Comparison of ENCODE assay signal across 8 cellular contexts in the genomic region with DNA sequence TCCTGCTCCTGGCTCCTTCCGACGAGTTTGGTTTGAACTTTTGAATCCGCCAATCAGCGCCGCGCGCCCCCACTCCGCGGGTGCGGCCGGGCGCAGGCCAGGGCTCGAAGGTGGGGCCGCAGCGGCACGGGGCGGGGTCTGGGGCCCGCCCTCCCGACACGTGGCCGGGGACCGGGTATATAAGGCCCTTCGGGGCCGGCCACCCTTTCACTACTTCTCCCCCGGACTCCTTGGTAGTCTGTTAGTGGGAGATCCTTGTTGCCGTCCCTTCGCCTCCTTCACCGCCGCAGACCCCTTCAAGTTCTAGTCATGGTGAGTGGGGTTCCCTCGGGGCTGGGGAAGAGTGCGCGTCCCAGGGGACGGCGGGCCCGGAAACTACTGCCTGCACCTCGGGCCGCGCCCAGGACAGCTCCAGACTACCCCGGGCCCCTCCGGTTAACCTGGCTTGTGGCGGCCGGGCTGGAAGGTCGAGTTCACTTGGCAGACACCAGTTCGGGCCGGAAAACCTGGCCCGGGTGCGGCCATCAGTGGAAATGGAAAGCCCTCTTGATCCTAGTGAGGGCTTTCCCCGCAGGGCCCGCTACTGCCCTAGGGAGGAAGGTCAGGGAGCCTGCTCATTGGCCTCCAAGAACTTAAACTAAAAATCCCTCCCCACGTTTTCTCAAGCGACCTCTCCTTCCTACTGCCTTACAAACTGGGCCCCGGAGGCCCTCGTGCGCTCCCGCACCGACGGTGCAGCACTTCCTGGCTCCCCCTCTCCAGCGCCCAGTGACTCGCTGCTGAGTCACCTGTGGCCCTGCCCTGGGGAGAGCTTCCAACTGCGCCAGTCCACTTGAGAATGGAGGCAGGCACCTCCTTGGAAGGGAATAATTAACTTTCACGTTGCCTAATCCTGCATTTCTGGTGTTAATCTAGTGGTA. TPM values are rescaled to one million over a fixed set of nuclear protein-coding genes. Genes with fewer than 3 reads are reported as not detected.
DNase-seq lines count a peak whose midpoint lies in the region; TF ChIP-seq lines count a peak whose summit lies in the region.

TUBA1C (plus strand) TSS at position 210 of the 920 bp plus-strand sequence; CDS start at position 310, 100 bp downstream.

- H3K27me3 ChIP-seq in SK-N-SH (ENCODE audit: insufficient read depth), result no peaks in the 10 kb centered on the region
- H3K27me3 ChIP-seq in osteoblast (ENCODE audit: insufficient read depth, low read length), result no peaks in the 10 kb centered on the region
- H3K27me3 ChIP-seq in testis, result no peaks in the 10 kb centered on the region

- no peak for TF ChIP-seq POLR2A in testis (IDR thresholded peaks at IDR 0.05)

- peak within 1 kb of the TSS; percentile 61 for H3K9ac ChIP-seq in SK-N-SH

- H3K27ac ChIP-seq in SK-N-SH (ENCODE audit: low read depth in 2 of 2, low read length in 1 of 2), result peak within 1 kb of the TSS in 1 of 2 experiments; percentile 83; a peak in 2 of 4 replicates
- H3K27ac ChIP-seq in osteoblast (ENCODE audit: low read depth, low read length), result peak within 1 kb of the TSS; percentile 95
- peak within 1 kb of the TSS; percentile 61 to 94 for H3K27ac ChIP-seq in testis

- CTCF ChIA-PET in HEK293T (lab: Yijun Ruan, JAX), result interaction anchor here (0.6 to 0.7 kb wide), 2 partner anchors 14 to 181 kb away, joined by 5 read pairs; no protein-coding TSS in a partner anchor
- CTCF ChIA-PET in SK-N-SH (lab: Yijun Ruan, JAX), result interaction anchor here (2.5 kb wide), 1 partner anchor 77 kb away, joined by 12 read pairs; no protein-coding TSS in a partner anchor

- H3K27me3 Mint-ChIP-seq in activated naive CD4-positive, alpha-beta T cell treated with anti-CD3 and anti-CD28 coated beads, Interleukin-2, amount 50 U/mL, for 24 hours, result no peaks in the 10 kb centered on the region

- no peaks in the 10 kb centered on the region for H3K9me3 ChIP-seq in SK-N-SH
- no peaks in the 10 kb centered on the region for H3K9me3 ChIP-seq in osteoblast (ENCODE audit: low read depth, low read length)
- H3K9me3 ChIP-seq in testis, result no peaks in the 10 kb centered on the region

- POLR2A ChIA-PET in HEK293T (lab: Yijun Ruan, JAX), result interaction anchor here (0.5 to 4.1 kb wide), 18 partner anchors 10 to 268 kb away, joined by 3 to 16 read pairs (median 4); partner anchors contain the start of genes PRPH, SPATS2, TROAP and TUBA1B
- POLR2A ChIA-PET in SK-N-SH (lab: Yijun Ruan, JAX), result no interaction called here

- H4K20me1 ChIP-seq in SK-N-SH (ENCODE audit: insufficient read depth) (no peaks in the 10 kb centered on the region), osteoblast (ENCODE audit: insufficient read depth, low read length) (peaks cover 39% of the 10 kb centered on the region)

- 65% methylated on average over 46 of the region's 61 CpGs for WGBS in SK-N-SH (ENCODE audit: low lambda C conversion rate)
- 2% methylated on average over 60 to 61 of the region's 61 CpGs for WGBS in testis, 2 donors

- TF ChIP-seq RAD21 in SK-N-SH (IDR thresholded peaks at IDR 0.05; ENCODE audit: low read length), result no peak

- TF ChIP-seq CTCF in SK-N-SH (IDR thresholded peaks at IDR 0.05) (no peak), osteoblast (IDR thresholded peaks at IDR 0.05; ENCODE audit: extremely low read depth, low read depth, low read length) (peak; percentile 19), testis (IDR thresholded peaks at IDR 0.05) (no peak)

- TF ChIP-seq EP300 in SK-N-SH (IDR thresholded peaks at IDR 0.05; ENCODE audit: borderline replicate concordance in 1 of 2, low read depth in 1 of 2, low read length in 1 of 2), result peak in 1 of 2 experiments; percentile 66; a peak in 1 of 4 replicates

- peak within 1 kb of the TSS; percentile 99 for H3K27ac Mint-ChIP-seq in activated naive CD4-positive, alpha-beta T cell treated with anti-CD3 and anti-CD28 coated beads, Interleukin-2, amount 50 U/mL, for 24 hours

- DNase-seq in GM03348 (ENCODE audit: low spot score) (peak; percentile 99), HEK293T (ENCODE audit: extremely low spot score) (peak; percentile 98), MV-4-11 (lab: John Stamatoyannopoulos, UW) (peak; percentile 88), SK-N-SH (no peak), glomerular visceral epithelial cell (ENCODE audit: extremely low spot score) (peak; percentile 98), osteoblast (ENCODE audit: insufficient read length, low spot score, missing footprints) (peak; percentile 98), testis (peak; percentile 94)

- H2AFZ ChIP-seq in SK-N-SH (ENCODE audit: low read depth), result peak within 1 kb of the TSS; percentile 76
- H2AFZ ChIP-seq in osteoblast (ENCODE audit: low read length), result peak within 1 kb of the TSS; percentile 82

- H3K4me1 ChIP-seq in SK-N-SH (ENCODE audit: control insufficient read depth in 1 of 2, insufficient read depth in 2 of 2, low read depth in 1 of 2, low read length in 1 of 2), result peaks cover 0 to 38% of the 10 kb centered on the region in 2 experiments; a peak in 2 of 4 replicates
- peaks cover 62% of the 10 kb centered on the region for H3K4me1 ChIP-seq in osteoblast (ENCODE audit: insufficient read depth, low read length)
- H3K4me1 ChIP-seq in testis, result peaks cover 22% of the 10 kb centered on the region

- intact Hi-C loops in testis (cut with DNase I; ENCODE audit: low total_unique reads), result no loop called here

- H3K9me2 ChIP-seq in SK-N-SH, result no peaks in the 10 kb centered on the region

- H3K9me3 Mint-ChIP-seq in activated naive CD4-positive, alpha-beta T cell treated with anti-CD3 and anti-CD28 coated beads, Interleukin-2, amount 50 U/mL, for 24 hours, result no peaks in the 10 kb centered on the region

- no peak within 1 kb of the TSS for H3K4me3 ChIP-seq in SK-N-SH (ENCODE audit: low read depth in 2 of 2, low read length in 1 of 2)
- peak within 1 kb of the TSS; percentile 98 for H3K4me3 ChIP-seq in osteoblast (ENCODE audit: insufficient read depth, low read length)
- peak within 1 kb of the TSS; percentile 79 to 81 for H3K4me3 ChIP-seq in testis

- peak within 1 kb of the TSS; percentile 43; the same call in 1 of the 2 replicates for H3K4me2 ChIP-seq in SK-N-SH
- H3K4me2 ChIP-seq in osteoblast (ENCODE audit: insufficient read depth, low read length), result peak within 1 kb of the TSS; percentile 92

- peak within 1 kb of the TSS; percentile 98 for H3K4me3 Mint-ChIP-seq in activated naive CD4-positive, alpha-beta T cell treated with anti-CD3 and anti-CD28 coated beads, Interleukin-2, amount 50 U/mL, for 24 hours

- peaks cover 55% of the 10 kb centered on the region for H3F3A ChIP-seq in SK-N-SH (replicated peaks; ENCODE audit: insufficient read depth)

- H3K79me2 ChIP-seq in SK-N-SH (ENCODE audit: insufficient read depth) (no peaks in the 10 kb centered on the region), osteoblast (ENCODE audit: insufficient read depth, low read length) (peaks cover 53% of the 10 kb centered on the region)

- H3K4me1 Mint-ChIP-seq in activated naive CD4-positive, alpha-beta T cell treated with anti-CD3 and anti-CD28 coated beads, Interleukin-2, amount 50 U/mL, for 24 hours, result peaks cover 23% of the 10 kb centered on the region

- H3K36me3 Mint-ChIP-seq in activated naive CD4-positive, alpha-beta T cell treated with anti-CD3 and anti-CD28 coated beads, Interleukin-2, amount 50 U/mL, for 24 hours, result peaks cover 11% of the 10 kb centered on the region

- H3K36me3 ChIP-seq in SK-N-SH (replicated peaks in 1 of 2; ENCODE audit: control insufficient read depth in 1 of 2, insufficient read depth in 2 of 2, low read length in 1 of 2) (no peaks in the 10 kb centered on the region), osteoblast (ENCODE audit: insufficient read depth, low read length) (peaks cover 23% of the 10 kb centered on the region), testis (ENCODE audit: low read depth, missing control alignments) (no peaks in the 10 kb centered on the region)

TF ChIP-seq in HEK293T, 16 proteins besides CTCF, POLR2A, EP300 and RAD21 (continues in another document):
- TF ChIP-seq NFRKB (IDR thresholded peaks at IDR 0.05) (no peak), LEF1 (IDR thresholded peaks at IDR 0.05; ENCODE audit: borderline replicate concordance) (peak; percentile 59; the same call in 1 of the 2 replicates), ZNF384 (IDR thresholded peaks at IDR 0.05) (no peak), SP1 (IDR thresholded peaks at IDR 0.05) (no peak; the same call in 1 of the 2 replicates), BHLHE40 (IDR thresholded peaks at IDR 0.05; ENCODE audit: borderline replicate concordance) (no peak), HDGF (IDR thresholded peaks at IDR 0.05; ENCODE audit: borderline replicate concordance) (no peak), SUZ12 (IDR thresholded peaks at IDR 0.05) (no peak), FOXK2 (IDR thresholded peaks at IDR 0.05) (no peak), TARDBP (IDR thresholded peaks at IDR 0.05) (no peak), FOXA1 (IDR thresholded peaks at IDR 0.05) (no peak)

TF ChIP-seq in SK-N-SH, 30 proteins besides CTCF, POLR2A, EP300 and RAD21 (continues in another document):
- peak; percentile 50 for TF ChIP-seq YY1 (IDR thresholded peaks at IDR 0.05; ENCODE audit: low read depth)
- TF ChIP-seq TAF1 (IDR thresholded peaks at IDR 0.05; ENCODE audit: borderline replicate concordance, low read depth, low read length), result peak; percentile 56; the same call in 1 of the 2 replicates
- no peak for TF ChIP-seq CHD2 (IDR thresholded peaks at IDR 0.05; ENCODE audit: low read length, partially characterized antibody)
- TF ChIP-seq RCOR1 (IDR thresholded peaks at IDR 0.05; ENCODE audit: low read length), result no peak
- peak; percentile 52 for TF ChIP-seq GABPA (IDR thresholded peaks at IDR 0.05; ENCODE audit: low read depth)
- TF ChIP-seq ELF1 (IDR thresholded peaks at IDR 0.05), result peak; percentile 81
- peak; percentile 90 for TF ChIP-seq JUND (IDR thresholded peaks at IDR 0.05)
- TF ChIP-seq FOXJ3 (CRISPR knock-in tag; IDR thresholded peaks at IDR 0.05), result no peak
- no peak for TF ChIP-seq RFX5 (IDR thresholded peaks at IDR 0.05; ENCODE audit: low read length)
- no peak for TF ChIP-seq RXRA (IDR thresholded peaks at IDR 0.05; ENCODE audit: borderline replicate concordance, low read depth)
- TF ChIP-seq NFIC (IDR thresholded peaks at IDR 0.05; ENCODE audit: borderline replicate concordance), result peak; percentile 21; the same call in 1 of the 2 replicates
- TF ChIP-seq, protein P1, sequence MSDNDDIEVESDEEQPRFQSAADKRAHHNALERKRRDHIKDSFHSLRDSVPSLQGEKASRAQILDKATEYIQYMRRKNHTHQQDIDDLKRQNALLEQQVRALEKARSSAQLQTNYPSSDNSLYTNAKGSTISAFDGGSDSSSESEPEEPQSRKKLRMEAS (IDR thresholded peaks at IDR 0.05; ENCODE audit: low read depth), result peak; percentile 98

RNA-seq across cellular contexts. Expression of gene TUBA1C, which starts in this region (rescaled TPM):
- 3.3 and 4.6 TPM in 2 replicates for polyA plus RNA-seq in SK-N-SH (2012; rRNA removed)
- polyA plus RNA-seq in SK-N-SH (2012; cell fraction: cytosol; rRNA removed), result 3.6 and 4.5 TPM in 2 replicates
- 2.4 and 2.8 TPM in 2 replicates for polyA plus RNA-seq in SK-N-SH (2012; cell fraction: nucleus; rRNA removed)
- total RNA-seq in osteoblast, result 307 and 321 TPM in 2 replicates
- total RNA-seq in testis, result 10 to 100 TPM; 72.5 to 78.2 TPM
- polyA plus RNA-seq in testis (ENCODE audit: insufficient read depth, low read depth, low replicate concordance), result 128 TPM

Comparison
In these comparisons a context has a peak if more than half of its experiments do, and no peak if none do; other contexts are left out.
1. RNA of gene TUBA1C (polyA plus RNA-seq): 128 TPM in testis (single experiment); 2.4 to 4.6 TPM in SK-N-SH; every median in the first group is over 10 times any median in the second.
2. H3K4me3 ChIP-seq: peak in osteoblast (single experiment) and testis (2 of 2); none in SK-N-SH (0 of 2).